Comparison of ENCODE assay signal across 18 cellular contexts in the genomic region with DNA sequence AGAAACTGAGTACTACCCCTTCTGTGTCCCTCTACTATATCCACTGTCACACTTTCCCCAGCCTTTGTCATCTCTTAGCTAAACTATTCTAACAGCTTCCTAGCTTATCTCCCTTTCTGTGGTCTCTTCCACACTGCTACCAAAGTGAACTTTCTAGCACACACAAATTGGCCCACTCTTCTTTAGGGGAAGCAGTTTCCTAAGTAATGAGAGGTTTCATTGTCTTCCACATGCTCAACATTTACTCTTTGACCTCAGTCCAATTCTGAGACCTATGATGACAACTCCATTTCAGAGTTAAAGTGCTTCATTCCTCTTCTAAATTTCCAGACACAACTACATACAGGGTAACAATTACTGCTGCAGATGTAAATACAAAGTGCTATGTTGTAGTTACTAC. TPM values are rescaled to one million over a fixed set of nuclear protein-coding genes. Genes with fewer than 3 reads are reported as not detected.
A peak's percentile ranks its signal among the peaks of the same experiment; 100 is the strongest.
DNase-seq lines count a peak whose midpoint lies in the region; ATAC-seq and TF ChIP-seq lines count a peak whose summit lies in the region.
"Had no signal": no experiment of that assay in that cellular context is flagged by ENCODE, and none has a peak within 500 bp of the region (broad histone marks: within the 10 kb centered on the region; RNA-seq: fewer than 3 reads in every experiment).

No MANE protein-coding gene starts in this region.

- H3K18ac ChIP-seq in H9 (ENCODE audit: insufficient read length, low read depth, low read length) = no peak overlapping the region

- H3K4me3 ChIP-seq in CD4-positive, CD25-positive, alpha-beta regulatory T cell (ENCODE audit: low read depth, low read length) = no peak overlapping the region
- H3K4me3 ChIP-seq in CD8-positive, alpha-beta memory T cell (ENCODE audit: low read length) = no peak overlapping the region
- no peak overlapping the region for H3K4me3 ChIP-seq in H7 (ENCODE audit: insufficient read depth, low read depth, low read length)
- H3K4me3 ChIP-seq: BLaER1 treated with 17β-estradiol and CSF1 and Interleukin-3, amounts not matched to agents 10 nM and 100 nM; PC-9 had no signal

- H2BK12ac ChIP-seq in H9 (ENCODE audit: insufficient read length, low read depth, low read length) = no peak overlapping the region

- no peak overlapping the region for H4K91ac ChIP-seq in H9 (ENCODE audit: insufficient read length, low read depth, low read length)

- no peaks in the 10 kb centered on the region for H3K79me2 ChIP-seq in H9 (ENCODE audit: insufficient read depth, low read length)

- no peak for ATAC-seq in CD4-positive, CD25-positive, alpha-beta regulatory T cell (ENCODE audit: low read depth in 2 of 2)
- ATAC-seq in HG02571 (IDR thresholded peaks at IDR 0.05; ENCODE audit: unreplicated experiment) = no peak
- ATAC-seq: HCT116 had no signal

- no peak overlapping the region for H3K9ac ChIP-seq in H9 (ENCODE audit: extremely low read depth, insufficient read length, low read length)
- H3K9ac ChIP-seq: BLaER1 treated with 17β-estradiol and CSF1 and Interleukin-3, amounts not matched to agents 10 nM and 100 nM had no signal

- no peak overlapping the region for H3K27ac ChIP-seq in CD4-positive, CD25-positive, alpha-beta regulatory T cell (ENCODE audit: insufficient read depth, low read length, poor library complexity, severe bottlenecking)
- no peak overlapping the region for H3K27ac ChIP-seq in CD8-positive, alpha-beta memory T cell (ENCODE audit: low read depth, low read length)
- H3K27ac ChIP-seq in VCaP (peak overlapping the region; percentile 55), H9 (ENCODE audit: insufficient read length, low read depth, low read length) (no peak overlapping the region)
- H3K27ac ChIP-seq: BLaER1 treated with 17β-estradiol and CSF1 and Interleukin-3, amounts not matched to agents 10 nM and 100 nM; PC-9 had no signal

- no peak overlapping the region for H3K56ac ChIP-seq in H9 (ENCODE audit: insufficient read length, low read depth, low read length)

- H2AK5ac ChIP-seq in H9 (ENCODE audit: insufficient read length, low read length) = no peak overlapping the region

- H4K20me1 ChIP-seq in H9 (ENCODE audit: control insufficient read depth, insufficient read depth, insufficient read length) = no peaks in the 10 kb centered on the region
- H4K20me1 ChIP-seq: BLaER1 treated with 17β-estradiol and CSF1 and Interleukin-3, amounts not matched to agents 10 nM and 100 nM had no signal

- POLR2A ChIA-PET in CD8-positive, alpha-beta memory T cell (lab: Charles Lee) = no interaction called here

- no peak overlapping the region for H3K4ac ChIP-seq in H9 (ENCODE audit: low read depth, low read length)

- no peaks in the 10 kb centered on the region for H3K79me1 ChIP-seq in H9 (ENCODE audit: insufficient read depth, low read depth, low read length, poor library complexity, severe bottlenecking)

- no peak overlapping the region for H2BK15ac ChIP-seq in H9 (ENCODE audit: low read depth, low read length)

- peaks cover 89% of the 10 kb centered on the region for H3K36me3 ChIP-seq in CD4-positive, CD25-positive, alpha-beta regulatory T cell (ENCODE audit: control insufficient read depth, insufficient read depth, low read length)
- peaks cover 35% of the 10 kb centered on the region for H3K36me3 ChIP-seq in CD8-positive, alpha-beta memory T cell (ENCODE audit: insufficient read depth, low read length)
- H3K36me3 ChIP-seq in H7 (replicated peaks; ENCODE audit: control insufficient read depth, insufficient read depth, low read length) = peaks cover 2% of the 10 kb centered on the region

- no peak overlapping the region for H2BK20ac ChIP-seq in H9 (ENCODE audit: low read depth, low read length, poor library complexity, severe bottlenecking)

- DNase-seq in CD4-positive, CD25-positive, alpha-beta regulatory T cell = no peak
- DNase-seq in CD8-positive, alpha-beta memory T cell = no peak
- DNase-seq in nephron progenitor cell = no peak
- no peak for DNase-seq in H7
- DNase-seq in H9 = no peak
- DNase-seq: Caco-2; IMR-90; MV-4-11; NCI-H1436 treated with DMSO at 0.1 percent for 48 hours; NCI-H2081 treated with DMSO at 0.1 percent for 48 hours; NCI-H226; NCI-H526 treated with DMSO at 0.1 percent for 48 hours; NK-92 treated with Interleukin-12 subunit alpha and Interleukin-12 subunit beta, amount 100 ng/mL, for 24 hours; PC-9 had no signal

- H3K4me3 Mint-ChIP-seq in CD4-positive, CD25-positive, alpha-beta regulatory T cell = no peak overlapping the region
- H3K4me3 Mint-ChIP-seq in CD8-positive, alpha-beta memory T cell = no peak overlapping the region
- H3K4me3 Mint-ChIP-seq in nephron progenitor cell = no peak overlapping the region
- H3K4me3 Mint-ChIP-seq in H9 = no peak overlapping the region

- no peaks in the 10 kb centered on the region for H3K23me2 ChIP-seq in H9 (ENCODE audit: insufficient read length, low read depth, low read length, poor library complexity, severe bottlenecking)

- H3T11ph ChIP-seq in H9 (ENCODE audit: low read length) = no peak overlapping the region

- H2BK5ac ChIP-seq in H9 (ENCODE audit: insufficient read length, low read length) = no peak overlapping the region

- CTCF ChIA-PET in CD8-positive, alpha-beta memory T cell (lab: Charles Lee) = no interaction called here

- H3K23ac ChIP-seq in H9 (ENCODE audit: insufficient read length, low read depth, low read length) = no peak overlapping the region

- no peak for TF ChIP-seq CTCF in VCaP (conservative IDR thresholded peaks at IDR 0.05)
- TF ChIP-seq CTCF in nephron progenitor cell (IDR thresholded peaks at IDR 0.05) = no peak
- no peak for TF ChIP-seq CTCF in H9 (conservative IDR thresholded peaks at IDR 0.05)

- no peaks in the 10 kb centered on the region for H3K27me3 Mint-ChIP-seq in CD4-positive, CD25-positive, alpha-beta regulatory T cell
- no peaks in the 10 kb centered on the region for H3K27me3 Mint-ChIP-seq in CD8-positive, alpha-beta memory T cell
- no peaks in the 10 kb centered on the region for H3K27me3 Mint-ChIP-seq in nephron progenitor cell (ENCODE audit: low read depth, poor library complexity)
- H3K27me3 Mint-ChIP-seq in H9 (ENCODE audit: low read depth) = no peaks in the 10 kb centered on the region

- H2AFZ ChIP-seq in H9 (ENCODE audit: low read length) = no peak overlapping the region
- H2AFZ ChIP-seq: PC-9 had no signal

- H3K9me3 Mint-ChIP-seq in CD4-positive, CD25-positive, alpha-beta regulatory T cell = no peaks in the 10 kb centered on the region
- H3K9me3 Mint-ChIP-seq in CD8-positive, alpha-beta memory T cell = no peaks in the 10 kb centered on the region
- no peaks in the 10 kb centered on the region for H3K9me3 Mint-ChIP-seq in nephron progenitor cell
- no peaks in the 10 kb centered on the region for H3K9me3 Mint-ChIP-seq in H9

- H3K4me2 ChIP-seq in H9 (ENCODE audit: insufficient read depth, insufficient read length, low read length) = no peak overlapping the region
- H3K4me2 ChIP-seq: PC-9 had no signal

- no peaks in the 10 kb centered on the region for H3K9me3 ChIP-seq in CD4-positive, CD25-positive, alpha-beta regulatory T cell (ENCODE audit: control insufficient read depth in 2 of 2, low read length in 2 of 2)
- H3K9me3 ChIP-seq in CD8-positive, alpha-beta memory T cell (ENCODE audit: low read length) = no peaks in the 10 kb centered on the region
- H3K9me3 ChIP-seq in H9 (ENCODE audit: control insufficient read depth, low read depth, low read length) = no peaks in the 10 kb centered on the region
- H3K9me3 ChIP-seq: BLaER1 treated with 17β-estradiol and CSF1 and Interleukin-3, amounts not matched to agents 10 nM and 100 nM; Caco-2 had no signal

- no peak overlapping the region for H4K5ac ChIP-seq in H9 (ENCODE audit: insufficient read length, low read depth, low read length)

- peaks cover 0 to 20% (median 14%) of the 10 kb centered on the region in 4 donors for H3K4me1 Mint-ChIP-seq in CD4-positive, CD25-positive, alpha-beta regulatory T cell
- peaks cover 8 to 14% (median 10%) of the 10 kb centered on the region in 3 donors for H3K4me1 Mint-ChIP-seq in CD8-positive, alpha-beta memory T cell
- H3K4me1 Mint-ChIP-seq in nephron progenitor cell (no peaks in the 10 kb centered on the region), H9 (no peaks in the 10 kb centered on the region)

- H2BK120ac ChIP-seq in H9 (ENCODE audit: low read depth, low read length, poor library complexity, severe bottlenecking) = no peak overlapping the region

- H3K27ac Mint-ChIP-seq in CD4-positive, CD25-positive, alpha-beta regulatory T cell = peak overlapping the region in 2 of 3 donors; percentile 21 to 23
- H3K27ac Mint-ChIP-seq in CD8-positive, alpha-beta memory T cell = peak overlapping the region in 5 of 8 donors; percentile 10 to 65 (median 36)
- H3K27ac Mint-ChIP-seq in nephron progenitor cell (peak overlapping the region; percentile 8), H9 (0 out of 7 replicates have a peak overlapping the region, but pooled peaks of 1 of the 3 experiments have one; percentile 26)

- no peaks in the 10 kb centered on the region for H3K27me3 ChIP-seq in CD4-positive, CD25-positive, alpha-beta regulatory T cell (ENCODE audit: control insufficient read depth, insufficient read depth, low read length)
- no peaks in the 10 kb centered on the region for H3K27me3 ChIP-seq in CD8-positive, alpha-beta memory T cell (ENCODE audit: insufficient read depth, low read length, poor library complexity, severe bottlenecking)
- H3K27me3 ChIP-seq in H7 (ENCODE audit: control insufficient read depth, insufficient read depth, low read length) = no peaks in the 10 kb centered on the region
- no peaks in the 10 kb centered on the region for H3K27me3 ChIP-seq in H9 (ENCODE audit: insufficient read depth, low read length)
- H3K27me3 ChIP-seq: BLaER1 treated with 17β-estradiol and CSF1 and Interleukin-3, amounts not matched to agents 10 nM and 100 nM had no signal

- H4K8ac ChIP-seq in H9 (replicated peaks; ENCODE audit: insufficient read length, low read depth, low read length) = no peak overlapping the region

- no peak overlapping the region for H3K14ac ChIP-seq in H9 (ENCODE audit: insufficient read depth, low read length)

- no peaks in the 10 kb centered on the region for H3K4me1 ChIP-seq in CD4-positive, CD25-positive, alpha-beta regulatory T cell (ENCODE audit: control insufficient read depth, insufficient read depth, low read length, poor library complexity, severe bottlenecking)
- no peaks in the 10 kb centered on the region for H3K4me1 ChIP-seq in CD8-positive, alpha-beta memory T cell (ENCODE audit: insufficient read depth, low read length)
- H3K4me1 ChIP-seq in H9 (ENCODE audit: insufficient read depth, low read length) = no peaks in the 10 kb centered on the region
- H3K4me1 ChIP-seq: Caco-2 had no signal

- H3K36me3 Mint-ChIP-seq in CD4-positive, CD25-positive, alpha-beta regulatory T cell = peaks cover 61% of the 10 kb centered on the region
- peaks cover 14 to 88% (median 43%) of the 10 kb centered on the region in 3 donors for H3K36me3 Mint-ChIP-seq in CD8-positive, alpha-beta memory T cell
- H3K36me3 Mint-ChIP-seq in nephron progenitor cell (ENCODE audit: low read depth) (peaks cover 57% of the 10 kb centered on the region), H9 (ENCODE audit: insufficient read depth in 1 of 3, low read depth in 3 of 3) (peaks cover 5 to 46% (median 31%) of the 10 kb centered on the region in 3 experiments; a peak in 5 of 7 replicates)

RNA-seq across cellular contexts. Expression of gene SCYL3, which starts 32.9 kb away (rescaled TPM):
- total RNA-seq in CD4-positive, CD25-positive, alpha-beta regulatory T cell = 14.0 TPM
- polyA plus RNA-seq in CD4-positive, CD25-positive, alpha-beta regulatory T cell = 10 to 100 TPM; 14.4 to 18.9 (median 15.1) TPM
- total RNA-seq in CD8-positive, alpha-beta memory T cell = 10 to 100 TPM; 12.7 to 13.1 TPM
- polyA plus RNA-seq in CD8-positive, alpha-beta memory T cell = 13.5 TPM
- 5.9 and 8.5 TPM in 2 replicates for total RNA-seq in H7 (2014; rRNA removed; shearing (Covaris generic))
- 3.6 and 3.9 TPM in 2 replicates for total RNA-seq in H9 (2021)
